21 cellular contexts compared by ENCODE assay signal in genomic region chr7:23293500-23294073, GRCh38. TPM values are rescaled to one million over a fixed set of nuclear protein-coding genes. Genes with fewer than 3 reads are reported as not detected.
A peak's percentile ranks its signal among the peaks of the same experiment; 100 is the strongest.
DNase-seq lines count a peak whose midpoint lies in the region; ATAC-seq and TF ChIP-seq lines count a peak whose summit lies in the region.
"Had no signal": no experiment of that assay in that cellular context is flagged by ENCODE, and none has a peak within 500 bp of the region (broad histone marks: within the 10 kb centered on the region; RNA-seq: fewer than 3 reads in every experiment).

No MANE protein-coding gene starts in this region.

- no peak for DNase-seq in HCT116 (ENCODE audit: low read depth, low spot score)
- peak; percentile 46 for DNase-seq in NCI-H69 (lab: John Stamatoyannopoulos, UW)
- DNase-seq in osteoblast (ENCODE audit: insufficient read length, low spot score, missing footprints), result peak; percentile 66
- DNase-seq in NCI-H524 treated with DMSO at 0.1 percent for 48 hours (lab: John Stamatoyannopoulos, UW), result no peak
- DNase-seq in activated naive CD4-positive, alpha-beta T cell treated with Interleukin-2 at 50 U/mL for 16 hours, result no peak
- no peak for DNase-seq in GM13976 (ENCODE audit: low spot score)
- DNase-seq: ACHN; CD4-positive, alpha-beta memory T cell; DMS153; KG1; NCI-H1105; NCI-H2029; NCI-H226; NCI-H524; OCI-M1; SHP77; SW 1271 had no signal

- TF ChIP-seq RAD21 in HCT116 (IDR thresholded peaks at IDR 0.05; ENCODE audit: low read depth), result no peak

- CTCF ChIA-PET in HCT116 (lab: Charles Lee), result interaction anchor here (0.9 to 1.7 kb wide), 2 partner anchors 15 to 21 kb away, joined by 3 to 5 read pairs; no protein-coding TSS in a partner anchor

- no TSS peak for BruUV-seq in HCT116 (replicated peaks; lab: Mats Ljungman, UMichigan)

- intact Hi-C loops in HCT116 (cut with micrococcal nuclease), result no loop called here

- no peak for TF ChIP-seq POLR2A in HCT116 (IDR thresholded peaks at IDR 0.05; ENCODE audit: borderline replicate concordance, extremely low read depth, insufficient read depth, insufficient read length)

- TF ChIP-seq CTCF in HCT116 (IDR thresholded peaks at IDR 0.05 in 2 of 3, conservative IDR thresholded peaks at IDR 0.05 in 1 of 3; ENCODE audit: borderline replicate concordance in 1 of 3, insufficient read depth in 1 of 3, low read depth in 2 of 3, low read length in 2 of 3), result no peak
- no peak for TF ChIP-seq CTCF in osteoblast (IDR thresholded peaks at IDR 0.05; ENCODE audit: extremely low read depth, low read depth, low read length)
- no peak for TF ChIP-seq CTCF in GM13976 (IDR thresholded peaks at IDR 0.05; ENCODE audit: borderline replicate concordance, control extremely low read depth, extremely low read depth, insufficient read depth, missing control alignments)

- peak overlapping the region; percentile 37 for H3K4me2 ChIP-seq in HCT116 (ENCODE audit: low read length)
- no peak overlapping the region for H3K4me2 ChIP-seq in osteoblast (ENCODE audit: insufficient read depth, low read length)

- H3K4me1 ChIP-seq in HCT116 (ENCODE audit: control insufficient read depth in 1 of 2, insufficient read depth in 2 of 2, low read length in 2 of 2) (peaks cover 11 to 40% of the 10 kb centered on the region in 2 experiments; a peak in 3 of 4 replicates), osteoblast (ENCODE audit: insufficient read depth, low read length) (peaks cover 8% of the 10 kb centered on the region)

- POLR2A ChIA-PET in HCT116 (lab: Charles Lee), result interaction anchor here (1.2 to 1.6 kb wide), 2 partner anchors 16 to 18 kb away, joined by 3 to 4 read pairs; no protein-coding TSS in a partner anchor

- in situ Hi-C loops in GM13976 (cut with MboI; ENCODE audit: low sequenced_read_pairs, unreplicated experiment), result loop anchor here (25.0 kb wide), 1 partner anchor 419 kb away; the partner anchor contains the start of gene STK31

- H4K20me1 ChIP-seq in HCT116 (ENCODE audit: insufficient read depth), result no peaks in the 10 kb centered on the region
- no peaks in the 10 kb centered on the region for H4K20me1 ChIP-seq in osteoblast (ENCODE audit: insufficient read depth, low read length)
- H4K20me1 ChIP-seq: BLaER1 treated with 17β-estradiol and CSF1 and Interleukin-3, amounts not matched to agents 10 nM and 100 nM had no signal

- no peak overlapping the region for H2AFZ ChIP-seq in HCT116 (ENCODE audit: low read depth, low read length, poor library complexity, severe bottlenecking)
- peak overlapping the region; percentile 49 for H2AFZ ChIP-seq in osteoblast (ENCODE audit: low read length)

- H3K4me3 ChIP-seq in HCT116 (replicated peaks in 1 of 2; ENCODE audit: low read depth in 1 of 2, low read length in 2 of 2) (no peak overlapping the region), osteoblast (ENCODE audit: insufficient read depth, low read length) (no peak overlapping the region)
- H3K4me3 ChIP-seq: BLaER1 treated with 17β-estradiol and CSF1 and Interleukin-3, amounts not matched to agents 10 nM and 100 nM; SK-N-MC had no signal

- RAD21 ChIA-PET in HCT116 (lab: Charles Lee; ENCODE audit: low non-redundant PET in 1 of 2, low total read pairs in 2 of 2, uncharacterized antibody in 2 of 2, unreplicated experiment in 2 of 2), result no interaction called here

- no peak overlapping the region for H3K9ac ChIP-seq in HCT116 (ENCODE audit: low read length)
- H3K9ac ChIP-seq: BLaER1 treated with 17β-estradiol and CSF1 and Interleukin-3, amounts not matched to agents 10 nM and 100 nM had no signal

- ATAC-seq in HCT116 (peak; percentile 34), esophagus mucosa (peak; percentile 52), GM21529 (IDR thresholded peaks at IDR 0.05; ENCODE audit: unreplicated experiment) (no peak)

- no peaks in the 10 kb centered on the region for H3K9me2 ChIP-seq in HCT116 (ENCODE audit: insufficient read depth)

- no peaks in the 10 kb centered on the region for H3K36me3 ChIP-seq in HCT116 (ENCODE audit: control insufficient read depth in 1 of 2, insufficient read depth in 2 of 2, low read length in 2 of 2)
- no peaks in the 10 kb centered on the region for H3K36me3 ChIP-seq in osteoblast (ENCODE audit: insufficient read depth, low read length)
- H3K36me3 ChIP-seq: BLaER1 treated with 17β-estradiol and CSF1 and Interleukin-3, amounts not matched to agents 10 nM and 100 nM had no signal

- no peaks in the 10 kb centered on the region for H3K79me2 ChIP-seq in HCT116 (ENCODE audit: insufficient read depth, low read length)
- no peaks in the 10 kb centered on the region for H3K79me2 ChIP-seq in osteoblast (ENCODE audit: insufficient read depth, low read length)

- H3K27me3 ChIP-seq in HCT116 (ENCODE audit: insufficient read depth, low read length), result no peaks in the 10 kb centered on the region
- no peaks in the 10 kb centered on the region for H3K27me3 ChIP-seq in osteoblast (ENCODE audit: insufficient read depth, low read length)
- H3K27me3 ChIP-seq: BLaER1 treated with 17β-estradiol and CSF1 and Interleukin-3, amounts not matched to agents 10 nM and 100 nM had no signal

- H3K9me3 ChIP-seq in HCT116 (ENCODE audit: control insufficient read depth in 1 of 2, insufficient read depth in 1 of 2, low read depth in 1 of 2, low read length in 2 of 2) (no peaks in the 10 kb centered on the region), osteoblast (ENCODE audit: low read depth, low read length) (no peaks in the 10 kb centered on the region)

- no peak overlapping the region for H3K27ac ChIP-seq in HCT116 (ENCODE audit: low read depth, low read length)
- no peak overlapping the region for H3K27ac ChIP-seq in osteoblast (ENCODE audit: low read depth, low read length)
- H3K27ac ChIP-seq: BLaER1 treated with 17β-estradiol and CSF1 and Interleukin-3, amounts not matched to agents 10 nM and 100 nM; SK-N-MC had no signal

TF ChIP-seq in HCT116, 20 proteins besides CTCF, POLR2A, EP300 and RAD21:
- no peak for TF ChIP-seq EZH2 (IDR thresholded peaks at IDR 0.05)
- no peak for TF ChIP-seq CEBPB (IDR thresholded peaks at IDR 0.05; ENCODE audit: low read depth)
- TF ChIP-seq ZBTB33 (IDR thresholded peaks at IDR 0.05; ENCODE audit: extremely low read depth, insufficient replicate concordance, low read length), result no peak
- TF ChIP-seq ELF1 (IDR thresholded peaks at IDR 0.05; ENCODE audit: borderline replicate concordance, low read depth), result no peak
- no peak for TF ChIP-seq MAX (IDR thresholded peaks at IDR 0.05)
- no peak for TF ChIP-seq FOSL1 (IDR thresholded peaks at IDR 0.05; ENCODE audit: low read depth)
- TF ChIP-seq EZH2phosphoT487 (IDR thresholded peaks at IDR 0.05; ENCODE audit: borderline replicate concordance), result no peak
TF ChIP-seq in HCT116: peak in this region for 0.

RNA-seq across cellular contexts. Expression of gene MALSU1, which starts 5.6 kb away (rescaled TPM):
- total RNA-seq in HCT116 (2021; ENCODE audit: unreplicated experiment) (105 TPM), esophagus mucosa (36.7 TPM), osteoblast (38.4 and 43.6 TPM in 2 replicates)
- 64.0 and 76.1 TPM in 2 replicates for polyA plus RNA-seq in HCT116 (2012)

RNA-seq across cellular contexts. Expression of gene GPNMB, which starts 47.0 kb away (rescaled TPM):
- total RNA-seq in HCT116 (2021; ENCODE audit: unreplicated experiment), result 2.8 TPM
- 0.65 and 1.7 TPM in 2 replicates for polyA plus RNA-seq in HCT116 (2012)
- total RNA-seq in esophagus mucosa, result 125 TPM
- total RNA-seq in osteoblast, result 380 and 480 TPM in 2 replicates
- polyA plus RNA-seq: CD4-positive, alpha-beta memory T cell had no signal

Comparison
In these comparisons a context has a peak if more than half of its experiments do, and no peak if none do; other contexts are left out.
1. DNase-seq: peak in NCI-H69 (single experiment) and osteoblast (single experiment); none in HCT116 (single experiment), NCI-H524 treated with DMSO at 0.1 percent for 48 hours (single experiment), activated naive CD4-positive, alpha-beta T cell treated with Interleukin-2 at 50 U/mL for 16 hours (single experiment) and GM13976 (single experiment).
2. RNA of gene GPNMB, which starts 47.0 kb away (total RNA-seq): 380 to 480 TPM in osteoblast and 125 TPM in esophagus mucosa (single experiment); 2.8 TPM in HCT116 (single experiment); every median in the first group is over 10 times any median in the second.